ENCODE assay signal across 1 cellular context in genomic region chr1:198199105-198199504, GRCh38.
TF ChIP-seq lines count a peak whose summit lies in the region.

No MANE protein-coding gene starts in this region.

TF ChIP-seq in IMR-90, 13 proteins besides CTCF, POLR2A, EP300 and RAD21 (continued from another document):
- no peak for TF ChIP-seq ELK1 (IDR thresholded peaks at IDR 0.05; ENCODE audit: borderline replicate concordance, low read depth, low read length)
- TF ChIP-seq MXI1 (IDR thresholded peaks at IDR 0.05; ENCODE audit: borderline replicate concordance, low read depth, low read length), result no peak
- no peak for TF ChIP-seq CHD1 (IDR thresholded peaks at IDR 0.05; ENCODE audit: low read depth, low read length)
- TF ChIP-seq, protein P1, sequence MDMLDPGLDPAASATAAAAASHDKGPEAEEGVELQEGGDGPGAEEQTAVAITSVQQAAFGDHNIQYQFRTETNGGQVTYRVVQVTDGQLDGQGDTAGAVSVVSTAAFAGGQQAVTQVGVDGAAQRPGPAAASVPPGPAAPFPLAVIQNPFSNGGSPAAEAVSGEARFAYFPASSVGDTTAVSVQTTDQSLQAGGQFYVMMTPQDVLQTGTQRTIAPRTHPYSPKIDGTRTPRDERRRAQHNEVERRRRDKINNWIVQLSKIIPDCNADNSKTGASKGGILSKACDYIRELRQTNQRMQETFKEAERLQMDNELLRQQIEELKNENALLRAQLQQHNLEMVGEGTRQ (IDR thresholded peaks at IDR 0.05; ENCODE audit: low read depth, low read length), result no peak
- no peak for TF ChIP-seq MAFK (IDR thresholded peaks at IDR 0.05; ENCODE audit: low read depth, low read length)
- TF ChIP-seq RCOR1 (IDR thresholded peaks at IDR 0.05; ENCODE audit: insufficient replicate concordance, low read length), result no peak
- no peak for TF ChIP-seq BHLHE40 (IDR thresholded peaks at IDR 0.05; ENCODE audit: low read depth, low read length)
- TF ChIP-seq FOS (IDR thresholded peaks at IDR 0.05; ENCODE audit: low read depth, low read length), result no peak
TF ChIP-seq in IMR-90: peak in this region for 0.
